Comparison of ENCODE assay signal across 8 cellular contexts in genomic region chr17:76452646-76453430, GRCh38.
DNase-seq lines count a peak whose midpoint lies in the region; ATAC-seq and TF ChIP-seq lines count a peak whose summit lies in the region.

TSS of gene UBE2O (minus strand) at chr17:76453152. CDS start at chr17:76453141, 11 bp downstream.

- DNase-seq in AG09319 (ENCODE audit: extremely low read depth, low read depth) = no peak
- peak; percentile 84 to 90 for DNase-seq in NCI-H446 (lab: John Stamatoyannopoulos, UW)
- DNase-seq in activated CD4-positive, alpha-beta T cell treated with anti-CD3 and anti-CD28 coated beads for 24 hours (ENCODE audit: low read depth in 2 of 2) = peak; percentile 86 to 88
- peak; percentile 87 for DNase-seq in choroid plexus epithelial cell (ENCODE audit: low read depth)
- peak; percentile 95 for DNase-seq in left kidney (ENCODE audit: low read depth, low spot score)
- DNase-seq in stimulated activated CD4-positive, alpha-beta T cell treated with anti-CD3 and anti-CD28 coated beads, Interleukin-1b, Interleukin-23, amount 100 ng/mL, for 48 hours = peak; percentile 90

- TF ChIP-seq CTCF in AG09319 (IDR thresholded peaks at IDR 0.05; ENCODE audit: low read depth, low read length) (peak; percentile 56), choroid plexus epithelial cell (conservative IDR thresholded peaks at IDR 0.05; ENCODE audit: low read depth, low read length) (peak; percentile 41)

- ATAC-seq in GM19023 (IDR thresholded peaks at IDR 0.05; ENCODE audit: unreplicated experiment) (peak; percentile 88), HG03280 (IDR thresholded peaks at IDR 0.05; ENCODE audit: unreplicated experiment) (peak; percentile 94)

- H3K4me3 ChIP-seq in choroid plexus epithelial cell (ENCODE audit: low read depth, low read length) = peak within 1 kb of the TSS; percentile 78
